22 cellular contexts compared by ENCODE assay signal in genomic region chr20:42192321-42192720, GRCh38.
"Had no signal": no experiment of that assay in that cellular context is flagged by ENCODE, and none has a peak within 500 bp of the region (broad histone marks: within the 10 kb centered on the region; RNA-seq: fewer than 3 reads in every experiment).

No MANE protein-coding gene starts in this region.

- ATAC-seq: activated CD4-positive, alpha-beta T cell treated with anti-CD3 and anti-CD28 coated beads for 36 hours; gastroesophageal sphincter; heart left ventricle; left ventricle myocardium superior; naive thymus-derived CD8-positive, alpha-beta T cell; stimulated activated memory B cell treated with anti-CD40 and anti-IgM and Interleukin-4, amounts not matched to agents 10 μg/mL and 1 μg/mL and 100 μg/mL, for 72 hours had no signal

- H3K27ac ChIP-seq: breast epithelium, coronary artery, gastroesophageal sphincter, heart left ventricle, neural progenitor cell, sigmoid colon, stomach, suprapubic skin, tibial nerve had no signal

- DNase-seq: activated B cell treated with CpG ODN at 0.5 μM for 24 hours; activated CD4-positive, alpha-beta T cell treated with anti-CD3 and anti-CD28 coated beads for 36 hours; activated CD4-positive, alpha-beta T cell treated with anti-CD3 and anti-CD28 coated beads, Interleukin-2, amount 50 U/mL, for 4 hours; activated CD8-positive, alpha-beta memory T cell treated with anti-CD3 and anti-CD28 coated beads for 24 hours; activated CD8-positive, alpha-beta memory T cell treated with anti-CD3 and anti-CD28 coated beads, Interleukin-2, amount 50 U/mL, for 4 hours; activated naive CD4-positive, alpha-beta T cell treated with Interleukin-2 at 50 U/mL for 16 hours; activated naive CD8-positive, alpha-beta T cell treated with anti-CD3 and anti-CD28 coated beads for 36 hours; activated T-cell treated with anti-CD3 and anti-CD28 coated beads, Interleukin-2, amount 50 U/mL, for 24 hours; heart left ventricle; left ventricle myocardium superior; mammary epithelial cell; naive thymus-derived CD8-positive, alpha-beta T cell; sigmoid colon; stimulated activated CD4-positive, alpha-beta T cell treated with anti-CD3 and anti-CD28 coated beads, Interleukin-15, amount 100 ng/mL, for 24 hours; stomach had no signal
